ENCODE assay signal across 8 cellular contexts in the genomic region with DNA sequence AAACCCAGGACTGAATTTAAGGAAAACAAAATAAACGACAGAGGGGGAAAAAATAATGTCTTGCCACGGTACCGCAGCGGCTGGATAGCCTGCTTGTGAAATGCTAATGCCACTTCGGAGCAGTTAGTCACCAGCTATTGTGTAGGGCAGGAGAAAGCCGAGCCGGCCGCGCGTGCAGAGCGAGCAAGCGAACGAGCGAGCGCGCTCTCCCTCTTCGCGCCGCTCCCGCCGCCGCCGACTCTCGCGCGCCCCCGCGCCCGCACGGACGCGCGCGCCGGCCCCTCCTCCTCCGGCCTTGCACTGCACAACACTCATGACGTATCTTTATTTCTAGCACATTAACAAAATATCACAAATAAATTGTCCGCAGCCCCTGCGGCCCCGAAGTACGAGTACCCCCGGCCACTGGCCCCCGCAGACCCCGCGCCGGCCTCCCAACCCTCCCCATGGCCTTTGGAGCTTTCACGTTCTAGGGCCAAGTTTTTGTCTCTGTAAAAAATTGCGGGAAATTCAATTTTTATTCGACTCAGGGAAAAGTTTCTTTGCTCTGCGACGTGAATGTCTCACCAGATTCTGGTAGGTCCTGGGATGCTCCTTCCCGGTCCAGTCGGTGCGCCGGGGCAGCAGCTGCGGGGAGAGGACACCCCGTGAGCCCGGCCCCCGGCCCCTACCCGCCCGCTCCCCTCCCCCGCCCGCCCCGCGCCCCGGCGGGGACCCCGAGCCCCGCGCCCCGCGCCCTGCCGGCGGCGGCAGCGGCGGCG. TPM values are rescaled to one million over a fixed set of nuclear protein-coding genes. Genes with fewer than 3 reads are reported as not detected.
A peak's percentile ranks its signal among the peaks of the same experiment; 100 is the strongest.
DNase-seq lines count a peak whose midpoint lies in the region; ATAC-seq and TF ChIP-seq lines count a peak whose summit lies in the region.

No MANE protein-coding gene starts in this region.

- peak overlapping the region; percentile 95 for H3K4me3 Mint-ChIP-seq in activated CD4-positive, alpha-beta T cell treated with anti-CD3 and anti-CD28 coated beads, Interleukin-2, amount 10 ng/mL, durations not matched to agents 24 days and 14 days

- H3K36me3 Mint-ChIP-seq in activated CD4-positive, alpha-beta T cell treated with anti-CD3 and anti-CD28 coated beads, Interleukin-2, amount 10 ng/mL, durations not matched to agents 24 days and 14 days (ENCODE audit: low read depth), result peaks cover 17% of the 10 kb centered on the region

- ATAC-seq in GM19328 (IDR thresholded peaks at IDR 0.05; ENCODE audit: unreplicated experiment), result peak; percentile 45
- ATAC-seq in HG03469 (IDR thresholded peaks at IDR 0.05; ENCODE audit: unreplicated experiment), result peak; percentile 45
- ATAC-seq in left lobe of liver, result peak; percentile 79

- peaks cover 0 to 10% (median 0%) of the 10 kb centered on the region in 11 experiments; a peak in 5 of 22 replicates for H3K36me3 ChIP-seq in BLaER1 treated with 17β-estradiol and CSF1 and Interleukin-3, amounts not matched to agents 10 nM and 100 nM

- H3K27me3 Mint-ChIP-seq in activated CD4-positive, alpha-beta T cell treated with anti-CD3 and anti-CD28 coated beads, Interleukin-2, amount 10 ng/mL, durations not matched to agents 24 days and 14 days, result peaks cover 9% of the 10 kb centered on the region

- peaks cover 0 to 25% (median 10%) of the 10 kb centered on the region in 10 experiments; a peak in 12 of 20 replicates for H3K4me1 ChIP-seq in BLaER1 treated with 17β-estradiol and CSF1 and Interleukin-3, amounts not matched to agents 10 nM and 100 nM

- H3K27ac Mint-ChIP-seq in activated CD4-positive, alpha-beta T cell treated with anti-CD3 and anti-CD28 coated beads, Interleukin-2, amount 10 ng/mL, durations not matched to agents 24 days and 14 days, result peak overlapping the region; percentile 90

- DNase-seq in NCI-H524 treated with DMSO at 0.1 percent for 48 hours (lab: John Stamatoyannopoulos, UW) (peak; percentile 22), coronary artery (ENCODE audit: low spot score) (peak; percentile 93), left lobe of liver (ENCODE audit: low spot score) (peak; percentile 90)
- peak; percentile 96 for DNase-seq in activated CD4-positive, alpha-beta T cell treated with anti-CD3 and anti-CD28 coated beads, Interleukin-2, amount 10 ng/mL, durations not matched to agents 24 days and 14 days
- DNase-seq in stimulated activated CD4-positive, alpha-beta T cell treated with anti-CD3 and anti-CD28 coated beads, Interleukin-1b, Interleukin-23, amount 100 ng/mL, for 48 hours, result peak; percentile 88

- H3K27ac ChIP-seq in BLaER1 treated with 17β-estradiol and CSF1 and Interleukin-3, amounts not matched to agents 10 nM and 100 nM, result peak overlapping the region; percentile 92 to 96 (median 95)
- H3K27ac ChIP-seq in coronary artery, result peak overlapping the region; percentile 96 to 97

- H3K9ac ChIP-seq in BLaER1 treated with 17β-estradiol and CSF1 and Interleukin-3, amounts not matched to agents 10 nM and 100 nM, result peak overlapping the region; percentile 92 to 97 (median 94)

- H4K20me1 ChIP-seq in BLaER1 treated with 17β-estradiol and CSF1 and Interleukin-3, amounts not matched to agents 10 nM and 100 nM, result peaks cover 0 to 39% (median 7%) of the 10 kb centered on the region in 11 experiments; a peak in 8 of 22 replicates

- H3K9me3 ChIP-seq in BLaER1 treated with 17β-estradiol and CSF1 and Interleukin-3, amounts not matched to agents 10 nM and 100 nM (replicated peaks in 1 of 11), result no peaks in the 10 kb centered on the region

- intact Hi-C loops in activated CD4-positive, alpha-beta T cell treated with anti-CD3 and anti-CD28 coated beads, Interleukin-2, amount 10 ng/mL, durations not matched to agents 24 days and 14 days (cut with micrococcal nuclease), result loop anchor here (1.0 to 10.0 kb wide), 3 partner anchors 14 to 388 kb away; no protein-coding TSS in a partner anchor

- H3K4me2 ChIP-seq in BLaER1 treated with 17β-estradiol and CSF1 and Interleukin-3, amounts not matched to agents 10 nM and 100 nM, result peak overlapping the region; percentile 55 to 75 (median 67); a peak in 21 of 22 replicates

- H3K9me3 Mint-ChIP-seq in activated CD4-positive, alpha-beta T cell treated with anti-CD3 and anti-CD28 coated beads, Interleukin-2, amount 10 ng/mL, durations not matched to agents 24 days and 14 days, result no peaks in the 10 kb centered on the region

- H3K27me3 ChIP-seq in BLaER1 treated with 17β-estradiol and CSF1 and Interleukin-3, amounts not matched to agents 10 nM and 100 nM, result no peaks in the 10 kb centered on the region

- peaks cover 37% of the 10 kb centered on the region for H3K4me1 Mint-ChIP-seq in activated CD4-positive, alpha-beta T cell treated with anti-CD3 and anti-CD28 coated beads, Interleukin-2, amount 10 ng/mL, durations not matched to agents 24 days and 14 days

- H3K4me3 ChIP-seq in BLaER1 treated with 17β-estradiol and CSF1 and Interleukin-3, amounts not matched to agents 10 nM and 100 nM, result peak overlapping the region; percentile 60 to 76 (median 69)
- H3K4me3 ChIP-seq in coronary artery, result peak overlapping the region; percentile 88

- no peak for TF ChIP-seq CTCF in coronary artery (IDR thresholded peaks at IDR 0.05)

RNA-seq across cellular contexts. Expression of gene PHIP, which starts 1.0 kb away (rescaled TPM):
- total RNA-seq in activated CD4-positive, alpha-beta T cell treated with anti-CD3 and anti-CD28 coated beads, Interleukin-2, amount 10 ng/mL, durations not matched to agents 24 days and 14 days, result 33.9 and 34.1 TPM in 2 replicates
- total RNA-seq in left lobe of liver, result 4.9 TPM

Comparison
In these comparisons a context has a peak if more than half of its experiments do, and no peak if none do; other contexts are left out.
1. Peak in every context shown above with its lines: DNase-seq, ATAC-seq, H3K4me3 ChIP-seq and H3K27ac ChIP-seq.
2. DNase-seq: peak in every context shown above with its lines; median percentile 96 in activated CD4-positive, alpha-beta T cell treated with anti-CD3 and anti-CD28 coated beads, Interleukin-2, amount 10 ng/mL, durations not matched to agents 24 days and 14 days; 93 in coronary artery; 90 in left lobe of liver; 88 in stimulated activated CD4-positive, alpha-beta T cell treated with anti-CD3 and anti-CD28 coated beads, Interleukin-1b, Interleukin-23, amount 100 ng/mL, for 48 hours; 22 in NCI-H524 treated with DMSO at 0.1 percent for 48 hours.